15 cellular contexts compared by ENCODE assay signal in genomic region chr22:27998511-27999410, GRCh38.
DNase-seq lines count a peak whose midpoint lies in the region; ATAC-seq, FAIRE-seq and TF ChIP-seq lines count a peak whose summit lies in the region.
"Had no signal": no experiment of that assay in that cellular context is flagged by ENCODE, and none has a peak within 500 bp of the region (broad histone marks: within the 10 kb centered on the region; RNA-seq: fewer than 3 reads in every experiment).

No MANE protein-coding gene starts in this region.

- H3K27ac ChIP-seq in left ventricle myocardium inferior (replicated peaks) (no peak overlapping the region), right atrium auricular region (no peak overlapping the region), kidney (ENCODE audit: low read depth in 2 of 2, low read length in 2 of 2) (no peak overlapping the region), neuronal stem cell (replicated peaks; ENCODE audit: low read length) (no peak overlapping the region)

- H3K14ac ChIP-seq in neuronal stem cell (ENCODE audit: low read length) = peak overlapping the region; percentile 26

- no peak for FAIRE-seq in kidney (lab: Jason Lieb, UNC)
- peak; percentile 97 for FAIRE-seq in urothelium cell line (lab: Jason Lieb, UNC)
- FAIRE-seq: GM12891 had no signal

- TF ChIP-seq CTCF in left ventricle myocardium inferior (IDR thresholded peaks at IDR 0.05; ENCODE audit: borderline replicate concordance) = no peak
- TF ChIP-seq CTCF in right atrium auricular region (IDR thresholded peaks at IDR 0.05) = no peak
- no peak for TF ChIP-seq CTCF in kidney (IDR thresholded peaks at IDR 0.05; ENCODE audit: borderline replicate concordance, extremely low read depth, insufficient read depth)

- H3K4me1 ChIP-seq in left ventricle myocardium inferior = no peaks in the 10 kb centered on the region
- peaks cover 0 to 10% of the 10 kb centered on the region in 2 donors for H3K4me1 ChIP-seq in right atrium auricular region
- H3K4me1 ChIP-seq in kidney (ENCODE audit: control insufficient read depth in 1 of 2, insufficient read depth in 1 of 2, low read depth in 1 of 2, low read length in 2 of 2) = no peaks in the 10 kb centered on the region
- H3K4me1 ChIP-seq in neuronal stem cell (ENCODE audit: control insufficient read depth in 2 of 2, insufficient read depth in 1 of 2, low read depth in 1 of 2, low read length in 2 of 2) = no peaks in the 10 kb centered on the region

- no peak for ATAC-seq in GM18511 (IDR thresholded peaks at IDR 0.05; ENCODE audit: unreplicated experiment)

- no peak overlapping the region for H3K4me2 ChIP-seq in neuronal stem cell (ENCODE audit: insufficient read depth, low read length, poor library complexity, severe bottlenecking)

- no peak overlapping the region for H2AFZ ChIP-seq in neuronal stem cell (ENCODE audit: low read length)

- intact Hi-C loops in left ventricle myocardium inferior (cut with micrococcal nuclease) = no loop called here
- intact Hi-C loops in kidney (cut with DNase I) = no loop called here

- peak overlapping the region; percentile 19 for H3K23ac ChIP-seq in neuronal stem cell (ENCODE audit: low read depth, low read length, poor library complexity)

- H3K79me1 ChIP-seq in neuronal stem cell (ENCODE audit: low read depth, low read length) = no peaks in the 10 kb centered on the region

- H2BK15ac ChIP-seq in neuronal stem cell (ENCODE audit: low read length) = no peak overlapping the region

- H3K4me3 ChIP-seq in left ventricle myocardium inferior = no peak overlapping the region
- H3K4me3 ChIP-seq in right atrium auricular region = no peak overlapping the region
- no peak overlapping the region for H3K4me3 ChIP-seq in kidney (ENCODE audit: low read length in 2 of 2)
- peak overlapping the region in 1 of 2 donors; percentile 18 for H3K4me3 ChIP-seq in neuronal stem cell (ENCODE audit: low read length in 2 of 2)

- DNase-seq in left ventricle myocardium inferior (peak; percentile 12), right atrium auricular region (ENCODE audit: low spot score) (no peak), kidney (peak; percentile 61), neuronal stem cell (ENCODE audit: low spot score) (no peak), urothelium cell line (ENCODE audit: low spot score) (no peak), NCI-H510A treated with DMSO at 0.1 percent for 48 hours (lab: John Stamatoyannopoulos, UW) (no peak), NCI-H774 (lab: John Stamatoyannopoulos, UW) (no peak)
- DNase-seq: ACHN; C1 segment of cervical spinal cord; CD4-positive, alpha-beta memory T cell; DMS79; HCEC 1CT; HFFc6 had no signal

- WGBS in neuronal stem cell (ENCODE audit: extremely low coverage in 2 of 2, insufficient read length in 2 of 2, insufficient replicate concordance in 1 of 2), 2 donors = no CpG with 5 or more reads among the region's 40 CpGs

- no peak overlapping the region for H2BK12ac ChIP-seq in neuronal stem cell (ENCODE audit: low read length)

- H4K91ac ChIP-seq in neuronal stem cell (ENCODE audit: low read depth, low read length, poor library complexity) = peak overlapping the region; percentile 24

- H3K4ac ChIP-seq in neuronal stem cell (ENCODE audit: low read length) = no peak overlapping the region

- H2BK5ac ChIP-seq in neuronal stem cell (ENCODE audit: low read length) = peak overlapping the region; percentile 27

- no peak overlapping the region for H3K9ac ChIP-seq in kidney (ENCODE audit: low read length in 2 of 2)
- H3K9ac ChIP-seq in neuronal stem cell (ENCODE audit: low read depth, low read length, poor library complexity) = no peak overlapping the region

- H3K27me3 ChIP-seq in left ventricle myocardium inferior (ENCODE audit: low read depth) (no peaks in the 10 kb centered on the region), right atrium auricular region (no peaks in the 10 kb centered on the region), neuronal stem cell (ENCODE audit: control insufficient read depth in 3 of 3, insufficient read depth in 3 of 3, low read depth in 1 of 3, low read length in 3 of 3) (no peaks in the 10 kb centered on the region)

- H4K8ac ChIP-seq in neuronal stem cell (ENCODE audit: low read depth, low read length) = no peak overlapping the region

- no peak overlapping the region for H2AK5ac ChIP-seq in neuronal stem cell (ENCODE audit: low read depth, low read length)

- H3K36me3 ChIP-seq in left ventricle myocardium inferior = peaks cover 45% of the 10 kb centered on the region
- H3K36me3 ChIP-seq in right atrium auricular region = peaks cover 16% of the 10 kb centered on the region
- H3K36me3 ChIP-seq in kidney (ENCODE audit: control insufficient read depth in 1 of 2, insufficient read depth in 2 of 2, low read length in 2 of 2) = peaks cover 6 to 15% of the 10 kb centered on the region in 2 donors
- peaks cover 24 to 84% of the 10 kb centered on the region in 2 donors for H3K36me3 ChIP-seq in neuronal stem cell (replicated peaks in 1 of 2; ENCODE audit: control insufficient read depth in 2 of 2, insufficient read depth in 2 of 2, low read length in 2 of 2)

- H2BK120ac ChIP-seq in neuronal stem cell (ENCODE audit: low read depth, low read length) = no peak overlapping the region

- H3K18ac ChIP-seq in neuronal stem cell (ENCODE audit: low read length) = peak overlapping the region; percentile 27

- H3K9me3 ChIP-seq in left ventricle myocardium inferior (replicated peaks) (no peaks in the 10 kb centered on the region), right atrium auricular region (no peaks in the 10 kb centered on the region), kidney (ENCODE audit: control insufficient read depth in 1 of 2, low read length in 2 of 2) (no peaks in the 10 kb centered on the region), neuronal stem cell (replicated peaks in 1 of 2; ENCODE audit: control insufficient read depth in 2 of 2, insufficient read depth in 1 of 2, low read depth in 1 of 2, low read length in 2 of 2) (no peaks in the 10 kb centered on the region)

Comparison
In these comparisons a context has a peak if more than half of its experiments do, and no peak if none do; other contexts are left out.
1. DNase-seq: peak in left ventricle myocardium inferior (single experiment) and kidney (single experiment); none in right atrium auricular region (single experiment), neuronal stem cell (single experiment), urothelium cell line (single experiment), NCI-H510A treated with DMSO at 0.1 percent for 48 hours (single experiment) and NCI-H774 (single experiment).